In the genomic region with DNA sequence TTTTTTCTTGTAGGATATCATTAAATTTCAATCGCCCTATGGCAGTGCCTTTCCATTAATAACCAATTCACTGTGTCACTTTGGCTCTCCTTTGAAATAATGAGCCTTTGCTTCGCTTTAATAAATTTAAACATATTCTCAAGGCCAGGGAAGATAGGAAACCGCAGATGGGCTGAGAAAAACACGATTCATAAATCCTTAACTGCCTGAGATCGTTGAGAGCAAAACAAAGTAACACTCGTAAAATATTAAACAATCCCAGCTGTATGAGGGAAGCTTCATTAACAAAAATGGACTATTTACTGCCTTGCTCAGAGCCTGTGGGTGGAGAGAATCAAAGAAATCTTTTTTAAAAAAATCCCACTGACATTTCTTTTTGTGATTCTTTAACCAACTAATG, we compare ENCODE assay signal across 21 cellular contexts.
DNase-seq lines count a peak whose midpoint lies in the region; ATAC-seq and TF ChIP-seq lines count a peak whose summit lies in the region.
"Had no signal": no experiment of that assay in that cellular context is flagged by ENCODE, and none has a peak within 500 bp of the region (broad histone marks: within the 10 kb centered on the region; RNA-seq: fewer than 3 reads in every experiment).

No MANE protein-coding gene starts in this region.

- H2AFZ ChIP-seq in hepatocyte (no peak overlapping the region), MM.1S (ENCODE audit: low read length) (no peak overlapping the region)

- no peaks in the 10 kb centered on the region for H3F3A ChIP-seq in MM.1S (ENCODE audit: insufficient read depth, low read length)

- H3K9me2 ChIP-seq in hepatocyte (replicated peaks; ENCODE audit: insufficient read depth) (no peaks in the 10 kb centered on the region), MM.1S (replicated peaks; ENCODE audit: insufficient read depth, low read length) (no peaks in the 10 kb centered on the region)

- H3K27me3 ChIP-seq in hepatocyte (no peaks in the 10 kb centered on the region), upper lobe of right lung (no peaks in the 10 kb centered on the region), MM.1S (replicated peaks; ENCODE audit: insufficient read depth, low read length) (no peaks in the 10 kb centered on the region), WERI-Rb-1 (ENCODE audit: insufficient read depth, low read depth, severe bottlenecking) (no peaks in the 10 kb centered on the region)
- H3K27me3 ChIP-seq: thyroid gland had no signal

- TF ChIP-seq CTCF in hepatocyte (IDR thresholded peaks at IDR 0.05; ENCODE audit: poor library complexity), result no peak
- no peak for TF ChIP-seq CTCF in upper lobe of right lung (IDR thresholded peaks at IDR 0.05)
- TF ChIP-seq CTCF in MM.1S (IDR thresholded peaks at IDR 0.05; ENCODE audit: low read length), result no peak
- no peak for TF ChIP-seq CTCF in WERI-Rb-1 (IDR thresholded peaks at IDR 0.05; ENCODE audit: low read depth, low read length)

- H3K9ac ChIP-seq in SK-N-MC (ENCODE audit: insufficient read length) (no peak overlapping the region), MM.1S (ENCODE audit: low read length) (no peak overlapping the region)

- H3K27ac ChIP-seq in SK-N-MC (no peak overlapping the region), hepatocyte (no peak overlapping the region), upper lobe of right lung (no peak overlapping the region), MM.1S (ENCODE audit: low read length) (no peak overlapping the region), WERI-Rb-1 (no peak overlapping the region)
- H3K27ac ChIP-seq: thyroid gland had no signal

- no peak for ATAC-seq in upper lobe of right lung
- ATAC-seq: activated CD4-positive, alpha-beta T cell treated with anti-CD3 and anti-CD28 coated beads for 36 hours; activated T-cell treated with anti-CD3 and anti-CD28 coated beads, Interleukin-2, amount 50 U/mL, for 72 hours; K562; Panc1 had no signal

- H3K4me3 ChIP-seq in SK-N-MC (peak overlapping the region; percentile 61), hepatocyte (no peak overlapping the region), upper lobe of right lung (peak overlapping the region; percentile 19), MM.1S (ENCODE audit: low read length) (no peak overlapping the region), WERI-Rb-1 (ENCODE audit: low read depth, low read length) (no peak overlapping the region)
- H3K4me3 ChIP-seq: K562, thyroid gland had no signal

- DNase-seq in NCI-H748 treated with DMSO at 0.1 percent for 48 hours (lab: John Stamatoyannopoulos, UW) (peak; percentile 51), NCI-H748 (lab: John Stamatoyannopoulos, UW; ENCODE audit: unreplicated experiment) (no peak), SK-N-MC (ENCODE audit: low read depth, low spot score) (peak; percentile 50), hepatocyte (ENCODE audit: low spot score) (no peak), upper lobe of right lung (no peak), MM.1S (no peak), middle frontal gyrus (ENCODE audit: extremely low spot score, low spot score) (no peak), WERI-Rb-1 (no peak)
- DNase-seq: activated CD4-positive, alpha-beta T cell treated with anti-CD3 and anti-CD28 coated beads for 36 hours; activated naive CD4-positive, alpha-beta T cell treated with anti-CD3 and anti-CD28 coated beads for 36 hours; activated T-cell treated with anti-CD3 and anti-CD28 coated beads, Interleukin-2, amount 50 U/mL, for 72 hours; H7; NCI-H510A; NK-92 treated with Interleukin-12 subunit alpha and Interleukin-12 subunit beta, amount 100 ng/mL, for 24 hours; occipital lobe; SIG-M5; stimulated activated CD4-positive, alpha-beta T cell treated with anti-CD3 and anti-CD28 coated beads, Interleukin-12 subunit alpha, Interleukin-12 subunit beta, amount 100 ng/mL, for 4 hours; T-helper 1 cell; thyroid gland had no signal

- no peaks in the 10 kb centered on the region for H3K4me1 ChIP-seq in hepatocyte (ENCODE audit: insufficient read depth)
- no peaks in the 10 kb centered on the region for H3K4me1 ChIP-seq in upper lobe of right lung
- H3K4me1 ChIP-seq in MM.1S (ENCODE audit: low read length), result no peaks in the 10 kb centered on the region
- H3K4me1 ChIP-seq: thyroid gland had no signal

- H3K36me3 ChIP-seq in SK-N-MC (ENCODE audit: insufficient read depth, low read length), result no peaks in the 10 kb centered on the region
- H3K36me3 ChIP-seq in hepatocyte (replicated peaks; ENCODE audit: insufficient read depth, low read depth), result no peaks in the 10 kb centered on the region
- H3K36me3 ChIP-seq in upper lobe of right lung, result no peaks in the 10 kb centered on the region
- no peaks in the 10 kb centered on the region for H3K36me3 ChIP-seq in MM.1S (replicated peaks; ENCODE audit: insufficient read depth, low read length)
- no peaks in the 10 kb centered on the region for H3K36me3 ChIP-seq in WERI-Rb-1
- H3K36me3 ChIP-seq: thyroid gland had no signal

- peak overlapping the region; percentile 66 for H3K4me2 ChIP-seq in hepatocyte
- H3K4me2 ChIP-seq in MM.1S (ENCODE audit: low read depth, low read length), result no peak overlapping the region

- intact Hi-C loops in upper lobe of right lung (cut with DNase I), result no loop called here

- H4K20me1 ChIP-seq in hepatocyte (ENCODE audit: insufficient read depth, poor library complexity, severe bottlenecking) (no peaks in the 10 kb centered on the region), MM.1S (ENCODE audit: insufficient read depth, low read length) (no peaks in the 10 kb centered on the region)

- no peaks in the 10 kb centered on the region for H3K79me2 ChIP-seq in hepatocyte
- no peaks in the 10 kb centered on the region for H3K79me2 ChIP-seq in MM.1S (ENCODE audit: low read length)

- H3K9me3 ChIP-seq in SK-N-MC (ENCODE audit: low read depth, low read length) (no peaks in the 10 kb centered on the region), hepatocyte (ENCODE audit: low read depth) (no peaks in the 10 kb centered on the region), upper lobe of right lung (no peaks in the 10 kb centered on the region), MM.1S (replicated peaks; ENCODE audit: insufficient read depth, low read length) (no peaks in the 10 kb centered on the region), WERI-Rb-1 (ENCODE audit: severe bottlenecking) (no peaks in the 10 kb centered on the region)
- H3K9me3 ChIP-seq: thyroid gland had no signal

- 49% methylated on average over 6 of the region's 6 CpGs for WGBS in hepatocyte (ENCODE audit: low lambda C conversion rate, missing lambda C conversion rate)

Comparison
In these comparisons a context has a peak if more than half of its experiments do, and no peak if none do; other contexts are left out.
1. DNase-seq: peak in NCI-H748 treated with DMSO at 0.1 percent for 48 hours (single experiment) and SK-N-MC (single experiment); none in NCI-H748 (single experiment), hepatocyte (single experiment), upper lobe of right lung (single experiment), MM.1S (single experiment), middle frontal gyrus (single experiment) and WERI-Rb-1 (single experiment).
2. H3K4me3 ChIP-seq: peak in SK-N-MC (single experiment) and upper lobe of right lung (single experiment); none in hepatocyte (single experiment), MM.1S (single experiment) and WERI-Rb-1 (single experiment).